ENCODE assay signal across 9 cellular contexts in the genomic region with DNA sequence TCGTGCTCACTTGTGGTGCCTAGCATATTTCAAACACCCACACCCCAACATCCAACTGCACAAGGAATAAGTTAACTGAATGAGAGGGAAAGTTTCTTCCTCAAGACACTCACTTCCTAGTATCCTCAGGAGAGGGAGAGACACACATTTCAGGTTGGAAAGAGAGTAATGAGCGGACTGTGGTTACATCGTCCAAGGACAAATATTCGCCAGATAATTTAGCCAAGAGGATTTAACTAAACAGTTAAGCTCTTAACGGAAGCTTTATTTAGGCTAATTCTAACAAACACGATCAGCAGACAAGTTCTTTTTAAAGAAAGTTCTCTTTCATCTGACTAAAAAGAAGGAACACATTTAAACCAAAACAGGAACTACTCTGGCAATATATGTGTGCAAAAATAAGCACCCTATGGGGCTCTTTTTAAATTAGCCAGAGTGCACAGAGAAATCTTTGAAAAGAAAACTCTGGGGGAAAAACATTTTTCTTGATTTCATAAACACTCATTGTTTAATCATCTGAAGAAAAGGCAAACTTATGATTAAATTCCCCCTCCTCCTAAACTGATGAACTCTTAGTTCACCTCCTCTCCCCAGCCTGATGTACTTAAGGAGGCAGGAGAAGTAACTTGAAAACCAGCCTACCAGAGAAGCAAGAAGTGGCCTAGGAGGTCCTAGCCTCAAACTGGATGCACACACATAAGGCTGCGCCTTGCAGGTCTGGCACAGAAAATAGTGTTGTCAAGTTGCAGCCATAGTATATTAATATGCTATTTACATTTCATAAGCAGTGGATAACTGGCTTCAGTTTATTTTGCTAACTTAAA. TPM values are rescaled to one million over a fixed set of nuclear protein-coding genes. Genes with fewer than 3 reads are reported as not detected.
DNase-seq lines count a peak whose midpoint lies in the region; ATAC-seq, FAIRE-seq and TF ChIP-seq lines count a peak whose summit lies in the region.
"Had no signal": no experiment of that assay in that cellular context is flagged by ENCODE, and none has a peak within 500 bp of the region (broad histone marks: within the 10 kb centered on the region; RNA-seq: fewer than 3 reads in every experiment).

No MANE protein-coding gene starts in this region.

- H3K27ac ChIP-seq in OCI-LY7 (ENCODE audit: low read depth, low read length, poor library complexity, severe bottlenecking): peak overlapping the region; percentile 77
- no peak overlapping the region for H3K27ac ChIP-seq in neural progenitor cell
- H3K27ac ChIP-seq in neuronal stem cell (replicated peaks; ENCODE audit: low read length): no peak overlapping the region

- no peaks in the 10 kb centered on the region for H3F3A ChIP-seq in neural progenitor cell (ENCODE audit: low read depth)

- no peak overlapping the region for H4K91ac ChIP-seq in neuronal stem cell (ENCODE audit: low read depth, low read length, poor library complexity)

- no TSS peak for BruUV-seq in OCI-LY7 (replicated peaks; lab: Mats Ljungman, UMichigan)

- H3K27me3 ChIP-seq in neural progenitor cell (no peaks in the 10 kb centered on the region), neuronal stem cell (ENCODE audit: control insufficient read depth in 3 of 3, insufficient read depth in 3 of 3, low read depth in 1 of 3, low read length in 3 of 3) (no peaks in the 10 kb centered on the region)

- H3K9me3 ChIP-seq in OCI-LY7 (ENCODE audit: low read length) (no peaks in the 10 kb centered on the region), neural progenitor cell (ENCODE audit: low read depth) (no peaks in the 10 kb centered on the region), neuronal stem cell (replicated peaks in 1 of 2; ENCODE audit: control insufficient read depth in 2 of 2, insufficient read depth in 1 of 2, low read depth in 1 of 2, low read length in 2 of 2) (peaks cover 0 to 3% of the 10 kb centered on the region in 2 donors)

- peaks cover 60 to 93% (median 92%) of the 10 kb centered on the region in 3 donors for H3K4me1 Mint-ChIP-seq in naive B cell
- peaks cover 7% of the 10 kb centered on the region for H3K4me1 Mint-ChIP-seq in neural progenitor cell

- CTCF ChIA-PET in OCI-LY7 (lab: Charles Lee; ENCODE audit: unreplicated experiment): interaction anchor here (1.0 kb wide), 1 partner anchor 13 kb away, joined by 3 read pairs; no protein-coding TSS in a partner anchor

- TF ChIP-seq CTCF in OCI-LY7 (conservative IDR thresholded peaks at IDR 0.05; ENCODE audit: low read length) (no peak), neural progenitor cell (IDR thresholded peaks at IDR 0.05) (no peak)

- H3K4ac ChIP-seq in neuronal stem cell (ENCODE audit: low read length): no peak overlapping the region

- no peaks in the 10 kb centered on the region for H3K27me3 Mint-ChIP-seq in naive B cell
- peaks cover 2% of the 10 kb centered on the region for H3K27me3 Mint-ChIP-seq in neural progenitor cell (ENCODE audit: insufficient read depth, low read depth)

- peaks cover 0 to 2% (median 0%) of the 10 kb centered on the region in 7 donors for H3K9me3 Mint-ChIP-seq in naive B cell
- peaks cover 2% of the 10 kb centered on the region for H3K9me3 Mint-ChIP-seq in neural progenitor cell

- no peaks in the 10 kb centered on the region for H3K36me3 ChIP-seq in OCI-LY7 (ENCODE audit: insufficient read depth, low read length)
- no peaks in the 10 kb centered on the region for H3K36me3 ChIP-seq in neural progenitor cell
- no peaks in the 10 kb centered on the region for H3K36me3 ChIP-seq in neuronal stem cell (replicated peaks in 1 of 2; ENCODE audit: control insufficient read depth in 2 of 2, insufficient read depth in 2 of 2, low read length in 2 of 2)

- H2BK15ac ChIP-seq in neuronal stem cell (ENCODE audit: low read length): no peak overlapping the region

- DNase-seq in GM18507 (ENCODE audit: extremely low spot score, insufficient read length, low read depth) (no peak), OCI-LY7 (ENCODE audit: low spot score) (peak; percentile 62), naive B cell (peak; percentile 65), neural progenitor cell (ENCODE audit: low spot score) (no peak), NCI-H2029 (lab: John Stamatoyannopoulos, UW) (no peak), neuronal stem cell (ENCODE audit: low spot score) (no peak), H4 (ENCODE audit: low spot score) (no peak)
- DNase-seq: NCI-H69 had no signal

- WGBS in neuronal stem cell (ENCODE audit: extremely low coverage in 2 of 2, insufficient read length in 2 of 2, insufficient replicate concordance in 1 of 2), 2 donors: no CpG with 5 or more reads among the region's 7 CpGs

- H3K4me2 ChIP-seq in OCI-LY7 (ENCODE audit: low read length): peak overlapping the region; percentile 95
- H3K4me2 ChIP-seq in neural progenitor cell: no peak overlapping the region
- no peak overlapping the region for H3K4me2 ChIP-seq in neuronal stem cell (ENCODE audit: insufficient read depth, low read length, poor library complexity, severe bottlenecking)

- no peaks in the 10 kb centered on the region for H3K9me2 ChIP-seq in OCI-LY7 (ENCODE audit: insufficient read depth, low read length)

- H3K79me2 ChIP-seq in OCI-LY7 (ENCODE audit: insufficient read depth, low read depth, low read length): no peaks in the 10 kb centered on the region
- no peaks in the 10 kb centered on the region for H3K79me2 ChIP-seq in neural progenitor cell (ENCODE audit: low read depth)

- H3K23ac ChIP-seq in neuronal stem cell (ENCODE audit: low read depth, low read length, poor library complexity): no peak overlapping the region

- H3K14ac ChIP-seq in neuronal stem cell (ENCODE audit: low read length): no peak overlapping the region

- H2BK12ac ChIP-seq in neuronal stem cell (ENCODE audit: low read length): no peak overlapping the region

- H3K27ac Mint-ChIP-seq in naive B cell (peak overlapping the region; percentile 86 to 100 (median 97)), neural progenitor cell (no peak overlapping the region)

- H3K4me1 ChIP-seq in OCI-LY7 (ENCODE audit: insufficient read depth, low read length, poor library complexity, severe bottlenecking) (peaks cover 45% of the 10 kb centered on the region), neural progenitor cell (peaks cover 4% of the 10 kb centered on the region), neuronal stem cell (ENCODE audit: control insufficient read depth in 2 of 2, insufficient read depth in 1 of 2, low read depth in 1 of 2, low read length in 2 of 2) (no peaks in the 10 kb centered on the region)

- H3K36me3 Mint-ChIP-seq in naive B cell (no peaks in the 10 kb centered on the region), neural progenitor cell (no peaks in the 10 kb centered on the region)

- H4K20me1 ChIP-seq in OCI-LY7 (ENCODE audit: insufficient read depth, low read length) (no peaks in the 10 kb centered on the region), neural progenitor cell (ENCODE audit: low read depth) (no peaks in the 10 kb centered on the region)

- H4K8ac ChIP-seq in neuronal stem cell (ENCODE audit: low read depth, low read length): no peak overlapping the region

- H2AK5ac ChIP-seq in neuronal stem cell (ENCODE audit: low read depth, low read length): no peak overlapping the region

- POLR2A ChIA-PET in OCI-LY7 (lab: Charles Lee): interaction anchor here (1.1 to 4.8 kb wide), 10 partner anchors 8 to 288 kb away, joined by 3 to 58 read pairs (median 6); a partner anchor contains a TSS

- H3K79me1 ChIP-seq in neuronal stem cell (ENCODE audit: low read depth, low read length): no peaks in the 10 kb centered on the region

- no peak overlapping the region for H2BK5ac ChIP-seq in neuronal stem cell (ENCODE audit: low read length)

- no peak overlapping the region for H2BK120ac ChIP-seq in neuronal stem cell (ENCODE audit: low read depth, low read length)

- peak overlapping the region; percentile 75 to 95 (median 91) for H3K4me3 Mint-ChIP-seq in naive B cell
- H3K4me3 Mint-ChIP-seq in neural progenitor cell: no peak overlapping the region

- intact Hi-C loops in OCI-LY7 (cut with micrococcal nuclease; ENCODE audit: unreplicated experiment): no loop called here

- ATAC-seq in GM21576 (IDR thresholded peaks at IDR 0.05; ENCODE audit: unreplicated experiment) (peak; percentile 50), naive B cell (ENCODE audit: low read depth in 2 of 2) (peak; percentile 79)

- H2AFZ ChIP-seq in OCI-LY7 (ENCODE audit: low read length) (peak overlapping the region; percentile 94), neural progenitor cell (replicated peaks) (no peak overlapping the region), neuronal stem cell (ENCODE audit: low read length) (no peak overlapping the region)

- no peak overlapping the region for H3K18ac ChIP-seq in neuronal stem cell (ENCODE audit: low read length)

- H3K9ac ChIP-seq in neural progenitor cell (no peak overlapping the region), neuronal stem cell (ENCODE audit: low read depth, low read length, poor library complexity) (no peak overlapping the region)

- H3K4me3 ChIP-seq in OCI-LY7 (ENCODE audit: low read depth, low read length, poor library complexity, severe bottlenecking) (peak overlapping the region; percentile 57), neural progenitor cell (no peak overlapping the region), neuronal stem cell (ENCODE audit: low read length in 2 of 2) (no peak overlapping the region)

- peak; percentile 58 for FAIRE-seq in GM18507 (lab: Jason Lieb, UNC)

RNA-seq across cellular contexts. Expression of a gene that starts 13.3 kb away (rescaled TPM):
- 18.0 and 32.8 TPM in 2 replicates for total RNA-seq in OCI-LY7 (2014; rRNA removed; shearing (Covaris generic))
- total RNA-seq in OCI-LY7 (2022) (93.4 and 102 TPM in 2 replicates), neural progenitor cell (ENCODE audit: low replicate concordance) (25.2 and 45.1 TPM in 2 replicates)
- polyA plus RNA-seq in naive B cell (ENCODE audit: low read depth in 6 of 6): 1,000 to 10,000 TPM in 3 of 6 donors, 100 to 1,000 TPM in 3; 644 to 1,809 (median 1,004) TPM
- 44.8 TPM for polyA plus RNA-seq in neuronal stem cell (2013, experiment 1 of 2)
- 46.5 TPM for polyA plus RNA-seq in neuronal stem cell (2013, experiment 2 of 2)
- 4.5 and 5.1 TPM in 2 replicates for total RNA-seq in H4 (2014; rRNA removed; shearing (Covaris generic))

Comparison
In these comparisons a context has a peak if more than half of its experiments do, and no peak if none do; other contexts are left out.
1. DNase-seq: peak in OCI-LY7 (single experiment) and naive B cell (single experiment); none in GM18507 (single experiment), neural progenitor cell (single experiment), NCI-H2029 (single experiment), neuronal stem cell (single experiment) and H4 (single experiment).